10 cellular contexts compared by ENCODE assay signal in genomic region chr6:106089981-106090380, GRCh38. TPM values are rescaled to one million over a fixed set of nuclear protein-coding genes. Genes with fewer than 3 reads are reported as not detected.
A peak's percentile ranks its signal among the peaks of the same experiment; 100 is the strongest.
DNase-seq lines count a peak whose midpoint lies in the region; FAIRE-seq lines count a peak whose summit lies in the region.
"Had no signal": no experiment of that assay in that cellular context is flagged by ENCODE, and none has a peak within 500 bp of the region (broad histone marks: within the 10 kb centered on the region; RNA-seq: fewer than 3 reads in every experiment).

No MANE protein-coding gene starts in this region.

- DNase-seq in NCI-H1105 treated with DMSO at 0.1 percent for 48 hours (lab: John Stamatoyannopoulos, UW) (peak; percentile 20), NCI-H1105 (lab: John Stamatoyannopoulos, UW) (no peak), NOMO-1 treated with DMSO at 0.1 percent for 48 hours (lab: John Stamatoyannopoulos, UW; ENCODE audit: unreplicated experiment) (peak; percentile 79), dedifferentiated amniotic fluid mesenchymal stem cell (ENCODE audit: extremely low spot score) (peak; percentile 49), small intestine (peak; percentile 37), amygdala (lab: John Stamatoyannopoulos, UW) (no peak), HAP-1 (ENCODE audit: low spot score in 2 of 2) (no peak), ureter (ENCODE audit: low spot score) (no peak)

- H3K27me3 ChIP-seq in small intestine (ENCODE audit: control insufficient read depth in 2 of 2, insufficient read depth in 2 of 2, low read length in 2 of 2), result no peaks in the 10 kb centered on the region
- no peaks in the 10 kb centered on the region for H3K27me3 ChIP-seq in HAP-1 (ENCODE audit: low read depth)

- H3K27ac ChIP-seq in small intestine (ENCODE audit: low read depth in 1 of 2, low read length in 1 of 2), result peak overlapping the region in 1 of 2 donors; percentile 48
- H3K27ac ChIP-seq: neural progenitor cell had no signal

- WGBS in small intestine, 3 donors, result 44 to 55% (median 47%) methylated on average over 4 of the region's 4 CpGs

- no peak for FAIRE-seq in small intestine (lab: Jason Lieb, UNC)
- FAIRE-seq: A204.1 had no signal

- no peaks in the 10 kb centered on the region for H3K4me1 ChIP-seq in small intestine (ENCODE audit: control insufficient read depth in 2 of 2, insufficient read depth in 1 of 2, low read depth in 1 of 2, low read length in 1 of 2)
- H3K4me1 ChIP-seq in HAP-1, result peaks cover 12% of the 10 kb centered on the region

- H3K9me3 ChIP-seq in small intestine (ENCODE audit: control insufficient read depth, low read depth), result no peaks in the 10 kb centered on the region
- H3K9me3 ChIP-seq in HAP-1, result no peaks in the 10 kb centered on the region

- H3K4me3 ChIP-seq in small intestine (ENCODE audit: low read depth in 1 of 2, low read length in 2 of 2), result peak overlapping the region in 1 of 2 donors; percentile 20
- no peak overlapping the region for H3K4me3 ChIP-seq in HAP-1
- H3K4me3 ChIP-seq: neural progenitor cell had no signal

- peaks cover 0 to 5% of the 10 kb centered on the region in 2 donors for H3K36me3 ChIP-seq in small intestine (ENCODE audit: control insufficient read depth in 2 of 2, insufficient read depth in 2 of 2, low read length in 2 of 2)
- H3K36me3 ChIP-seq in HAP-1 (replicated peaks), result no peaks in the 10 kb centered on the region
- H3K36me3 ChIP-seq: neural progenitor cell had no signal

- in situ Hi-C loops in HAP-1 (cut with MboI; ENCODE audit: low sequenced_read_pairs), result no loop called here

RNA-seq across cellular contexts. Expression of gene PRDM1, which starts 3.8 kb away (rescaled TPM):
- 1 to 10 TPM in 2 of 3 donors, under 1 TPM in 1; 0.67 to 3.2 (median 2.3) TPM for polyA plus RNA-seq in small intestine
- total RNA-seq in ureter, result 18.2 TPM

Comparison
In these comparisons a context has a peak if more than half of its experiments do, and no peak if none do; other contexts are left out.
1. DNase-seq: peak in NCI-H1105 treated with DMSO at 0.1 percent for 48 hours (single experiment), NOMO-1 treated with DMSO at 0.1 percent for 48 hours (single experiment), dedifferentiated amniotic fluid mesenchymal stem cell (single experiment) and small intestine (single experiment); none in NCI-H1105 (single experiment), amygdala (0 of 56), HAP-1 (0 of 2) and ureter (single experiment).